In the genomic region with DNA sequence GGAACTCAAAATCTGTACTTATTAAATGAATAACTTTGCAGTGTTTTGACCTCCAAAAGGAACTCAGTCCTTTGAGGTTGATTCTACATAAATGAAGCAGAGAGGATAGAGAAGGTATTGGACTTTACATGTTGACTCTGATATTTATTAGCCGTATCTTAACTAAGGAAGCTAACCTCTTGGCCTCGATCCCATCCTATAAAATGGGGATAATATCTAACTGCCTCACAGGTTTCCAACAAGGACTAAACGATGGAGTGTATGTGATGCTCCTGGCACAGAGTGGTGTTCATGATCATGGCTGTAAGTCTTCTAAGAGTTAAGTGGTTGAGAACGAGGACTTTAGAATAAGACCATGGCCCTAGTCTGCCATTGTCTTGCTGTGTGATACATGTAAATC, we compare ENCODE assay signal across 24 cellular contexts.
"Had no signal": no experiment of that assay in that cellular context is flagged by ENCODE, and none has a peak within 500 bp of the region (broad histone marks: within the 10 kb centered on the region; RNA-seq: fewer than 3 reads in every experiment).

No MANE protein-coding gene starts in this region.

- H2AFZ ChIP-seq: hepatocyte had no signal

- ATAC-seq: effector memory CD8-positive, alpha-beta T cell; left colon; natural killer cell; sciatic nerve; stimulated activated naive CD8-positive, alpha-beta T cell treated with anti-CD3 and anti-CD28 coated beads, Interleukin-15, amount 100 ng/mL, for 72 hours; upper lobe of right lung had no signal

- H3K9me3 ChIP-seq: esophagus squamous epithelium, ovary, suprapubic skin, transverse colon, upper lobe of right lung, uterus had no signal

- H3K4me3 ChIP-seq: esophagus squamous epithelium, hepatocyte, lung, ovary, smooth muscle cell, suprapubic skin, transverse colon, upper lobe of right lung, uterus had no signal

- H3K79me2 ChIP-seq: hepatocyte had no signal

- H3K4me2 ChIP-seq: hepatocyte, smooth muscle cell had no signal

- H3K4me1 ChIP-seq: transverse colon, upper lobe of right lung, uterus had no signal

- H3K27me3 ChIP-seq: esophagus squamous epithelium, hepatocyte, ovary, suprapubic skin, transverse colon, upper lobe of right lung, uterus had no signal

- DNase-seq: cortex of kidney; effector memory CD8-positive, alpha-beta T cell; erythroblast; esophagus squamous epithelium; left colon; natural killer cell; occipital lobe; ovary; posterior cingulate gyrus; retina; stimulated activated CD4-positive, alpha-beta T cell treated with anti-CD3 and anti-CD28 coated beads, Interleukin-12 subunit alpha, Interleukin-12 subunit beta, amount 100 ng/mL, for 4 hours; stimulated activated CD4-positive, alpha-beta T cell treated with anti-CD3 and anti-CD28 coated beads, Interleukin-1b, Interleukin-23, amount 100 ng/mL, for 48 hours; stimulated activated CD4-positive, alpha-beta T cell treated with anti-CD3 and anti-CD28 coated beads, Interleukin-4, amount 100 ng/mL, for 1 hour; stimulated activated CD8-positive, alpha-beta memory T cell treated with anti-CD3 and anti-CD28 coated beads, Interleukin-4, amount 100 ng/mL, for 48 hours; stimulated activated naive CD4-positive, alpha-beta T cell; stimulated activated naive CD8-positive, alpha-beta T cell treated with anti-CD3 and anti-CD28 coated beads, Interleukin-15, amount 100 ng/mL, for 72 hours; transverse colon; upper lobe of right lung; uterus had no signal

- H3K36me3 ChIP-seq: esophagus squamous epithelium, ovary, suprapubic skin, transverse colon, upper lobe of right lung, uterus had no signal

- H3K27ac ChIP-seq: esophagus squamous epithelium, hepatocyte, ovary, suprapubic skin, transverse colon, upper lobe of right lung, uterus had no signal
